ENCODE assay signal across 8 cellular contexts in the genomic region with DNA sequence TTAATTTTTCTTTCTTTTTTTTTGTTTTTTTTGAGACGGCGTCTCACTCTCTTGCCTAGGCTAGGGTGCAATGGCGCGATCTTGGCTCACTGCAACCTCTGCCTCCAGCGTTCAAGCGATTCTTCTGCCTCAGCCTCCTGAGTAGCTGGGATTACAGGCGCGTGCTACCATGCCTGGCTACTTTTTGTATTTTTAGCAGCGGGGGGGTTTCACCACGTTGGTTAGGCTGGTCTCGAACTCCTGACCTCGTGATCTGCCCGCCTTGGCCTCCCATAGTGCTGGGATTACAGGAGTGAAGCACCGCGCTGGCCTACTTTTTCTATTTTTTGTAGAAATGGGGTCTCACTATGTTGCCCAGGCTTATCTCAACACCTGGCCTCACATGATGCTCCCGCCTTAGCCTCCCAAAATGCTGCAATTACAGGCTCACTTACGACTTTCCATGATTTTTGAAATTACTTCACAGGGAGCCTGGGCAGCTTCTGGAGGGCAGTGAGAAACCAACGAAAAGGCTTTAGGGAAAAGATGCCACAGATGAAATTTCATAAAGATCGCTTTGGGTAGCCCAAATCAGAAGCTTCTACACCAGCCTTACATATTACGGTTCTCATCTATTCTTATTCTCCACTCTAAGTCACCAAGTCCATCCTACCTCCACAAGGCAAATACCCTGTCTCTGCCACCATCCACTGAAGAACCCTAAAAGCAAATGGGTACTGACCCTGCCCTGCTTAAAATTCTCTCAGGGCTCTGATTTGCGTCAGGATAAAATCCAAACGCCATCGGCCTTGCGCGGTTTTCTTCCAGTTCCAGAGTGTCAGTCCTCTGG. TPM values are rescaled to one million over a fixed set of nuclear protein-coding genes. Genes with fewer than 3 reads are reported as not detected.
DNase-seq lines count a peak whose midpoint lies in the region; ATAC-seq, FAIRE-seq and TF ChIP-seq lines count a peak whose summit lies in the region.

No MANE protein-coding gene starts in this region.

- H3K36me3 ChIP-seq in GM23338 (ENCODE audit: insufficient read depth) = no peaks in the 10 kb centered on the region
- no peaks in the 10 kb centered on the region for H3K36me3 ChIP-seq in right atrium auricular region
- no peaks in the 10 kb centered on the region for H3K36me3 ChIP-seq in small intestine (ENCODE audit: control insufficient read depth in 2 of 2, insufficient read depth in 2 of 2, low read length in 2 of 2)

- no peaks in the 10 kb centered on the region for H3K27me3 ChIP-seq in GM23338 (ENCODE audit: insufficient read depth)
- no peaks in the 10 kb centered on the region for H3K27me3 ChIP-seq in right atrium auricular region
- H3K27me3 ChIP-seq in small intestine (ENCODE audit: control insufficient read depth in 2 of 2, insufficient read depth in 2 of 2, low read length in 2 of 2) = no peaks in the 10 kb centered on the region

- DNase-seq in GM23338 (ENCODE audit: low spot score) (no peak), right atrium auricular region (ENCODE audit: low spot score) (no peak), small intestine (no peak), NCI-H2107 (lab: John Stamatoyannopoulos, UW) (no peak)
- DNase-seq in activated CD8-positive, alpha-beta T cell treated with anti-CD3 and anti-CD28 coated beads for 36 hours = no peak

- no peaks in the 10 kb centered on the region for H3K36me3 Mint-ChIP-seq in GM23338 (ENCODE audit: low read depth)
- peaks cover 44% of the 10 kb centered on the region for H3K36me3 Mint-ChIP-seq in activated CD8-positive, alpha-beta T cell treated with anti-CD3 and anti-CD28 coated beads for 36 hours (ENCODE audit: low read depth)

- H4K20me1 ChIP-seq in GM23338 (replicated peaks; ENCODE audit: insufficient read depth) = no peaks in the 10 kb centered on the region; the same call in 1 of the 2 replicates

- no peak for FAIRE-seq in small intestine (lab: Jason Lieb, UNC)

- H3K27ac ChIP-seq in 22Rv1 (peak overlapping the region; percentile 93), GM23338 (ENCODE audit: low read depth) (peak overlapping the region; percentile 95), right atrium auricular region (peak overlapping the region; percentile 88 to 93), small intestine (ENCODE audit: low read depth in 1 of 2, low read length in 1 of 2) (peak overlapping the region; percentile 60 to 94)

- H2AFZ ChIP-seq in GM23338 = peak overlapping the region; percentile 77; the same call in 1 of the 2 replicates

- no peaks in the 10 kb centered on the region for H3K9me3 Mint-ChIP-seq in GM23338
- no peaks in the 10 kb centered on the region for H3K9me3 Mint-ChIP-seq in activated CD8-positive, alpha-beta T cell treated with anti-CD3 and anti-CD28 coated beads for 36 hours

- peaks cover 2% of the 10 kb centered on the region for H3K27me3 Mint-ChIP-seq in GM23338 (ENCODE audit: insufficient read depth, low read depth, poor library complexity)
- no peaks in the 10 kb centered on the region for H3K27me3 Mint-ChIP-seq in activated CD8-positive, alpha-beta T cell treated with anti-CD3 and anti-CD28 coated beads for 36 hours

- TF ChIP-seq CTCF in 22Rv1 (IDR thresholded peaks at IDR 0.05) (no peak), GM23338 (conservative IDR thresholded peaks at IDR 0.05; ENCODE audit: low read depth in 2 of 2) (no peak), right atrium auricular region (IDR thresholded peaks at IDR 0.05) (no peak)
- TF ChIP-seq CTCF in activated CD8-positive, alpha-beta T cell treated with anti-CD3 and anti-CD28 coated beads for 36 hours (IDR thresholded peaks at IDR 0.05) = no peak

- ATAC-seq in GM23338 (peak; percentile 24), HG03342 (IDR thresholded peaks at IDR 0.05; ENCODE audit: unreplicated experiment) (no peak), HG02852 (IDR thresholded peaks at IDR 0.05; ENCODE audit: unreplicated experiment) (no peak)
- ATAC-seq in activated CD8-positive, alpha-beta T cell treated with anti-CD3 and anti-CD28 coated beads for 36 hours = no peak

- no peaks in the 10 kb centered on the region for H3K9me2 ChIP-seq in GM23338 (ENCODE audit: insufficient read depth)

- H3K9me3 ChIP-seq in right atrium auricular region (no peaks in the 10 kb centered on the region), small intestine (ENCODE audit: control insufficient read depth, low read depth) (no peaks in the 10 kb centered on the region)

- H3K4me1 Mint-ChIP-seq in GM23338 = peaks cover 18% of the 10 kb centered on the region
- H3K4me1 Mint-ChIP-seq in activated CD8-positive, alpha-beta T cell treated with anti-CD3 and anti-CD28 coated beads for 36 hours (ENCODE audit: low read depth) = peaks cover 65% of the 10 kb centered on the region

- POLR2A ChIA-PET in activated CD8-positive, alpha-beta T cell treated with anti-CD3 and anti-CD28 coated beads for 36 hours (lab: Charles Lee) = interaction anchor here (0.7 to 1.2 kb wide), 4 partner anchors 11 to 256 kb away, joined by 3 read pairs; no protein-coding TSS in a partner anchor

- H3F3A ChIP-seq in GM23338 (replicated peaks; ENCODE audit: low read depth) = no peaks in the 10 kb centered on the region

- intact Hi-C loops in activated CD8-positive, alpha-beta T cell treated with anti-CD3 and anti-CD28 coated beads for 36 hours (cut with micrococcal nuclease) = loop anchor here (5.0 kb wide), 1 partner anchor 251 kb away; a partner anchor contains a TSS

- H3K4me3 ChIP-seq in GM23338 = peak overlapping the region; percentile 98
- H3K4me3 ChIP-seq in right atrium auricular region = peak overlapping the region; percentile 62 to 85
- peak overlapping the region; percentile 60 to 76 for H3K4me3 ChIP-seq in small intestine (ENCODE audit: low read depth in 1 of 2, low read length in 2 of 2)

- WGBS in small intestine, 3 donors = 67 to 71% (median 70%) methylated on average over 25 of the region's 25 CpGs

- H3K27ac Mint-ChIP-seq in GM23338 = peak overlapping the region; percentile 95
- peak overlapping the region; percentile 97 for H3K27ac Mint-ChIP-seq in activated CD8-positive, alpha-beta T cell treated with anti-CD3 and anti-CD28 coated beads for 36 hours

- H3K79me2 ChIP-seq in GM23338 (replicated peaks; ENCODE audit: insufficient read depth) = peaks cover 32% of the 10 kb centered on the region

- CTCF ChIA-PET in activated CD8-positive, alpha-beta T cell treated with anti-CD3 and anti-CD28 coated beads for 36 hours (lab: Charles Lee) = interaction anchor here (1.0 to 3.5 kb wide), 3 partner anchors 239 to 245 kb away, joined by 3 to 13 read pairs (median 3); a partner anchor contains a TSS

- H3K4me2 ChIP-seq in GM23338 = peak overlapping the region; percentile 81

- H3K4me3 Mint-ChIP-seq in GM23338 = peak overlapping the region; percentile 98
- H3K4me3 Mint-ChIP-seq in activated CD8-positive, alpha-beta T cell treated with anti-CD3 and anti-CD28 coated beads for 36 hours = peak overlapping the region; percentile 94

- H3K4me1 ChIP-seq in GM23338 (ENCODE audit: insufficient read depth) = peaks cover 15% of the 10 kb centered on the region
- H3K4me1 ChIP-seq in right atrium auricular region = peaks cover 0 to 18% of the 10 kb centered on the region in 2 donors
- peaks cover 4 to 9% of the 10 kb centered on the region in 2 donors for H3K4me1 ChIP-seq in small intestine (ENCODE audit: control insufficient read depth in 2 of 2, insufficient read depth in 1 of 2, low read depth in 1 of 2, low read length in 1 of 2)

RNA-seq across cellular contexts. Expression of a gene that starts 0.9 kb away (rescaled TPM):
- 96.8 and 118 TPM in 2 replicates for total RNA-seq in GM23338 (2014; rRNA removed; shearing (Covaris generic))
- polyA plus RNA-seq in GM23338 (2016; fragmentation: Nextera tagmentation; extraction: Ambion mirVana) = 43.6 and 47.3 TPM in 2 replicates
- 100 to 1,000 TPM; 192 to 194 TPM for total RNA-seq in activated CD8-positive, alpha-beta T cell treated with anti-CD3 and anti-CD28 coated beads for 36 hours
- total RNA-seq in right atrium auricular region = 10 to 100 TPM; 18.3 to 26.7 TPM
- 10 to 100 TPM; 10.3 to 35.6 (median 15.1) TPM for polyA plus RNA-seq in small intestine
